Comparison of ENCODE assay signal across 30 cellular contexts in genomic region chr22:38221407-38221806, GRCh38. TPM values are rescaled to one million over a fixed set of nuclear protein-coding genes. Genes with fewer than 3 reads are reported as not detected.
DNase-seq lines count a peak whose midpoint lies in the region; ATAC-seq and TF ChIP-seq lines count a peak whose summit lies in the region.
"Had no signal": no experiment of that assay in that cellular context is flagged by ENCODE, and none has a peak within 500 bp of the region (broad histone marks: within the 10 kb centered on the region; RNA-seq: fewer than 3 reads in every experiment).

No MANE protein-coding gene starts in this region.

- no peaks in the 10 kb centered on the region for H3K79me2 ChIP-seq in osteoblast (ENCODE audit: insufficient read depth, low read length)
- H3K79me2 ChIP-seq: hepatocyte had no signal

- no peaks in the 10 kb centered on the region for H3K27me3 Mint-ChIP-seq in activated T-cell treated with anti-CD3 and anti-CD28 coated beads, Interleukin-2, amount 50 U/mL, for 24 hours
- no peaks in the 10 kb centered on the region for H3K27me3 Mint-ChIP-seq in central memory CD8-positive, alpha-beta T cell

- no peak overlapping the region for H3K4me2 ChIP-seq in osteoblast (ENCODE audit: insufficient read depth, low read length)
- H3K4me2 ChIP-seq: hepatocyte, smooth muscle cell had no signal

- no peak for ATAC-seq in central memory CD8-positive, alpha-beta T cell (replicated peaks; ENCODE audit: extremely low read depth, poor library complexity, severe bottlenecking)
- ATAC-seq: body of pancreas; gastrocnemius medialis; lower lobe of right lung; stimulated activated naive CD8-positive, alpha-beta T cell treated with anti-CD3 and anti-CD28 coated beads, Interleukin-15, Interleukin-2, amounts not matched to agents 100 U/mL and 50 U/mL, for 24 hours had no signal

- H2AFZ ChIP-seq in osteoblast (ENCODE audit: low read length), result no peak overlapping the region
- H2AFZ ChIP-seq: hepatocyte had no signal

- peak overlapping the region; percentile 44 for H3K27ac Mint-ChIP-seq in activated T-cell treated with anti-CD3 and anti-CD28 coated beads, Interleukin-2, amount 50 U/mL, for 24 hours
- peak overlapping the region; percentile 32 for H3K27ac Mint-ChIP-seq in central memory CD8-positive, alpha-beta T cell (ENCODE audit: low read depth)

- no peaks in the 10 kb centered on the region for H3K9me3 Mint-ChIP-seq in activated T-cell treated with anti-CD3 and anti-CD28 coated beads, Interleukin-2, amount 50 U/mL, for 24 hours
- no peaks in the 10 kb centered on the region for H3K9me3 Mint-ChIP-seq in central memory CD8-positive, alpha-beta T cell

- no peak for DNase-seq in activated T-cell treated with anti-CD3 and anti-CD28 coated beads, Interleukin-2, amount 50 U/mL, for 24 hours
- DNase-seq in activated T-cell treated with anti-CD3 and anti-CD28 coated beads for 4 hours (no peak), osteoblast (ENCODE audit: insufficient read length, low spot score, missing footprints) (peak; percentile 73), vagina (ENCODE audit: extremely low spot score in 2 of 2) (no peak), mesenteric fat pad (ENCODE audit: low spot score) (no peak), HCEC 1CT (no peak), kidney tubule cell (ENCODE audit: low spot score) (no peak)
- DNase-seq in central memory CD8-positive, alpha-beta T cell (ENCODE audit: low spot score in 2 of 2), result no peak
- DNase-seq: activated CD4-positive, alpha-beta T cell treated with anti-CD3 and anti-CD28 coated beads, Interleukin-2, amount 50 U/mL, for 1 hour; activated T-cell treated with anti-CD3 and anti-CD28 coated beads, Interleukin-2, amount 50 U/mL, for 48 hours; body of pancreas; Caco-2; cerebellar nuclear complex; gastrocnemius medialis; GOT3; KG1; kidney glomerular epithelial cell; lower lobe of right lung; MG63; NCI-H1105; NCI-H187 treated with DMSO at 0.1 percent for 48 hours; NCI-H2171; stimulated activated naive CD8-positive, alpha-beta T cell treated with anti-CD3 and anti-CD28 coated beads, Interleukin-15, Interleukin-2, amounts not matched to agents 100 U/mL and 50 U/mL, for 24 hours; testis had no signal

- peaks cover 18% of the 10 kb centered on the region for H3K4me1 Mint-ChIP-seq in activated T-cell treated with anti-CD3 and anti-CD28 coated beads, Interleukin-2, amount 50 U/mL, for 24 hours (ENCODE audit: low read depth)
- H3K4me1 Mint-ChIP-seq in central memory CD8-positive, alpha-beta T cell, result peaks cover 7% of the 10 kb centered on the region

- H3K36me3 ChIP-seq in osteoblast (ENCODE audit: insufficient read depth, low read length) (peaks cover 38% of the 10 kb centered on the region), vagina (peaks cover 0 to 33% of the 10 kb centered on the region in 2 donors)

- H3K4me3 ChIP-seq in osteoblast (ENCODE audit: insufficient read depth, low read length) (no peak overlapping the region), vagina (no peak overlapping the region)
- H3K4me3 ChIP-seq: body of pancreas, gastrocnemius medialis, hepatocyte, lower lobe of right lung, MG63, SJSA1, smooth muscle cell, testis had no signal

- no peaks in the 10 kb centered on the region for H3K9me3 ChIP-seq in osteoblast (ENCODE audit: low read depth, low read length)
- H3K9me3 ChIP-seq in vagina, result no peaks in the 10 kb centered on the region
- H3K9me3 ChIP-seq: body of pancreas, Caco-2, gastrocnemius medialis, lower lobe of right lung, MG63, SJSA1, testis had no signal

- no peak for TF ChIP-seq POLR2A in vagina (IDR thresholded peaks at IDR 0.05)

- no peaks in the 10 kb centered on the region for H4K20me1 ChIP-seq in osteoblast (ENCODE audit: insufficient read depth, low read length)

- H3K27ac ChIP-seq in osteoblast (ENCODE audit: low read depth, low read length) (no peak overlapping the region), vagina (peak overlapping the region; percentile 59)
- H3K27ac ChIP-seq: 22Rv1, C4-2B, hepatocyte, HL-60, SJSA1, testis had no signal

- peaks cover 30% of the 10 kb centered on the region for H3K36me3 Mint-ChIP-seq in activated T-cell treated with anti-CD3 and anti-CD28 coated beads, Interleukin-2, amount 50 U/mL, for 24 hours (ENCODE audit: low read depth)
- peaks cover 18% of the 10 kb centered on the region for H3K36me3 Mint-ChIP-seq in central memory CD8-positive, alpha-beta T cell (ENCODE audit: insufficient read depth)

- H3K27me3 ChIP-seq in osteoblast (ENCODE audit: insufficient read depth, low read length) (no peaks in the 10 kb centered on the region), vagina (no peaks in the 10 kb centered on the region)
- H3K27me3 ChIP-seq: body of pancreas, gastrocnemius medialis, hepatocyte, MG63, SJSA1, testis had no signal

- TF ChIP-seq CTCF in osteoblast (IDR thresholded peaks at IDR 0.05; ENCODE audit: extremely low read depth, low read depth, low read length) (no peak), vagina (IDR thresholded peaks at IDR 0.05) (no peak)

- H3K4me1 ChIP-seq in osteoblast (ENCODE audit: insufficient read depth, low read length), result peaks cover 24% of the 10 kb centered on the region
- peaks cover 55% of the 10 kb centered on the region for H3K4me1 ChIP-seq in vagina

- H3K4me3 Mint-ChIP-seq in activated T-cell treated with anti-CD3 and anti-CD28 coated beads, Interleukin-2, amount 50 U/mL, for 24 hours, result no peak overlapping the region
- H3K4me3 Mint-ChIP-seq in central memory CD8-positive, alpha-beta T cell, result no peak overlapping the region

- intact Hi-C loops in vagina (cut with DNase I), result no loop called here

RNA-seq across cellular contexts. Expression of gene MAFF, which starts 19.6 kb away (rescaled TPM):
- total RNA-seq in osteoblast (16.5 and 22.4 TPM in 2 replicates), vagina (90.6 TPM), mesenteric fat pad (101 TPM)

RNA-seq across cellular contexts. Expression of gene PLA2G6, which starts 39.8 kb away (rescaled TPM):
- total RNA-seq in osteoblast (12.3 and 17.7 TPM in 2 replicates), vagina (35.8 TPM), mesenteric fat pad (54.1 TPM)

RNA-seq across cellular contexts. Expression of gene TMEM184B, which starts 51.4 kb away (rescaled TPM):
- 29.8 and 30.0 TPM in 2 replicates for total RNA-seq in osteoblast
- total RNA-seq in vagina, result 50.8 TPM
- 84.4 TPM for total RNA-seq in mesenteric fat pad
